8 cellular contexts compared by ENCODE assay signal in genomic region chr16:30656974-30657865, GRCh38. TPM values are rescaled to one million over a fixed set of nuclear protein-coding genes. Genes with fewer than 3 reads are reported as not detected.
DNase-seq lines count a peak whose midpoint lies in the region; ATAC-seq and TF ChIP-seq lines count a peak whose summit lies in the region.

No MANE protein-coding gene starts in this region.

- peak overlapping the region; percentile 64 for H3K4me3 ChIP-seq in OCI-LY7 (ENCODE audit: low read depth, low read length, poor library complexity, severe bottlenecking)

- peak overlapping the region; percentile 98 for H3K27ac Mint-ChIP-seq in endothelial cell (ENCODE audit: unreplicated experiment)
- peak overlapping the region; percentile 94 for H3K27ac Mint-ChIP-seq in osteocyte (ENCODE audit: unreplicated experiment)

- POLR2A ChIA-PET in OCI-LY7 (lab: Charles Lee), result no interaction called here

- no peaks in the 10 kb centered on the region for H3K9me3 ChIP-seq in OCI-LY7 (ENCODE audit: low read length)

- H2AFZ ChIP-seq in OCI-LY7 (ENCODE audit: low read length), result peak overlapping the region; percentile 61; the same call in 1 of the 2 replicates

- peaks cover 68% of the 10 kb centered on the region for H3K36me3 ChIP-seq in OCI-LY7 (ENCODE audit: insufficient read depth, low read length)

- H3K4me2 ChIP-seq in OCI-LY7 (ENCODE audit: low read length), result peak overlapping the region; percentile 73

- H3K4me1 Mint-ChIP-seq in endothelial cell (ENCODE audit: unreplicated experiment) (peaks cover 30% of the 10 kb centered on the region), osteocyte (ENCODE audit: unreplicated experiment) (peaks cover 41% of the 10 kb centered on the region)

- TSS peak; percentile 67 for BruUV-seq in OCI-LY7 (replicated peaks; lab: Mats Ljungman, UMichigan)

- ATAC-seq in HG02973 (IDR thresholded peaks at IDR 0.05; ENCODE audit: unreplicated experiment), result no peak

- no peaks in the 10 kb centered on the region for H4K20me1 ChIP-seq in OCI-LY7 (ENCODE audit: insufficient read depth, low read length)

- peaks cover 26% of the 10 kb centered on the region for H3K4me1 ChIP-seq in OCI-LY7 (ENCODE audit: insufficient read depth, low read length, poor library complexity, severe bottlenecking)

- H3K9me2 ChIP-seq in OCI-LY7 (ENCODE audit: insufficient read depth, low read length), result no peaks in the 10 kb centered on the region

- H3K36me3 Mint-ChIP-seq in endothelial cell (ENCODE audit: low read depth, unreplicated experiment) (peaks cover 29% of the 10 kb centered on the region), osteocyte (ENCODE audit: unreplicated experiment) (peaks cover 13% of the 10 kb centered on the region)

- H3K27ac ChIP-seq in OCI-LY7 (ENCODE audit: low read depth, low read length, poor library complexity, severe bottlenecking), result peak overlapping the region; percentile 66

- peaks cover 30% of the 10 kb centered on the region for H3K79me2 ChIP-seq in OCI-LY7 (ENCODE audit: insufficient read depth, low read depth, low read length)

- peak overlapping the region; percentile 88 for H3K4me3 Mint-ChIP-seq in endothelial cell (ENCODE audit: unreplicated experiment)
- peak overlapping the region; percentile 75 for H3K4me3 Mint-ChIP-seq in osteocyte (ENCODE audit: unreplicated experiment)

- TF ChIP-seq CTCF in OCI-LY7 (conservative IDR thresholded peaks at IDR 0.05; ENCODE audit: low read length), result no peak
- TF ChIP-seq CTCF in endothelial cell (IDR thresholded peaks at IDR 0.05; ENCODE audit: unreplicated experiment), result no peak
- TF ChIP-seq CTCF in osteocyte (IDR thresholded peaks at IDR 0.05), result no peak

- DNase-seq in NCI-H82 (lab: John Stamatoyannopoulos, UW), result peak; percentile 31
- no peak for DNase-seq in NCI-H82 treated with DMSO at 0.1 percent for 48 hours (lab: John Stamatoyannopoulos, UW; ENCODE audit: unreplicated experiment)
- no peak for DNase-seq in OCI-LY7 (ENCODE audit: low spot score)
- no peak for DNase-seq in endothelial cell (ENCODE audit: low spot score)
- DNase-seq in osteocyte (ENCODE audit: extremely low spot score, unreplicated experiment), result no peak
- DNase-seq in inferior parietal cortex (ENCODE audit: extremely low spot score), result no peak
- DNase-seq in mesenteric fat pad (ENCODE audit: low spot score), result no peak

- no peaks in the 10 kb centered on the region for H3K9me3 Mint-ChIP-seq in endothelial cell (ENCODE audit: unreplicated experiment)
- no peaks in the 10 kb centered on the region for H3K9me3 Mint-ChIP-seq in osteocyte (ENCODE audit: unreplicated experiment)

- intact Hi-C loops in OCI-LY7 (cut with micrococcal nuclease; ENCODE audit: unreplicated experiment), result no loop called here

- CTCF ChIA-PET in OCI-LY7 (lab: Charles Lee; ENCODE audit: unreplicated experiment), result interaction anchor here (0.6 kb wide), 1 partner anchor 471 kb away, joined by 3 read pairs; no protein-coding TSS in a partner anchor

- H3K27me3 Mint-ChIP-seq in endothelial cell (ENCODE audit: unreplicated experiment), result peaks cover 23% of the 10 kb centered on the region
- H3K27me3 Mint-ChIP-seq in osteocyte (ENCODE audit: unreplicated experiment), result no peaks in the 10 kb centered on the region

RNA-seq across cellular contexts. Expression of gene FBRS, which starts 1.0 kb away (rescaled TPM):
- 31.8 and 36.8 TPM in 2 replicates for total RNA-seq in OCI-LY7 (2014; rRNA removed; shearing (Covaris generic))
- total RNA-seq in OCI-LY7 (2022) (89.8 and 97.5 TPM in 2 replicates), endothelial cell (ENCODE audit: unreplicated experiment) (60.9 TPM), osteocyte (66.5 and 67.4 TPM in 2 replicates), mesenteric fat pad (46.2 TPM)

RNA-seq across cellular contexts. Expression of gene PRR14, which starts 6.5 kb away (rescaled TPM):
- total RNA-seq in OCI-LY7 (2014; rRNA removed; shearing (Covaris generic)), result 33.2 and 35.2 TPM in 2 replicates
- total RNA-seq in OCI-LY7 (2022), result 75.5 and 81.4 TPM in 2 replicates
- 45.3 TPM for total RNA-seq in endothelial cell (ENCODE audit: unreplicated experiment)
- total RNA-seq in osteocyte, result 44.7 and 52.0 TPM in 2 replicates
- total RNA-seq in mesenteric fat pad, result 36.9 TPM

RNA-seq across cellular contexts. Expression of gene SRCAP, which starts 41.8 kb away (rescaled TPM):
- 15.6 and 41.8 TPM in 2 replicates for total RNA-seq in OCI-LY7 (2014; rRNA removed; shearing (Covaris generic))
- total RNA-seq in OCI-LY7 (2022) (92.6 and 93.7 TPM in 2 replicates), endothelial cell (ENCODE audit: unreplicated experiment) (62.2 TPM), osteocyte (69.2 and 73.5 TPM in 2 replicates), mesenteric fat pad (59.7 TPM)

RNA-seq across cellular contexts. Expression of gene ZNF689, which starts 47.0 kb away (rescaled TPM):
- total RNA-seq in OCI-LY7 (2014; rRNA removed; shearing (Covaris generic)), result 13.1 and 15.0 TPM in 2 replicates
- 15.5 and 16.7 TPM in 2 replicates for total RNA-seq in OCI-LY7 (2022)
- total RNA-seq in endothelial cell (ENCODE audit: unreplicated experiment), result 12.0 TPM
- 8.8 and 9.1 TPM in 2 replicates for total RNA-seq in osteocyte
- 5.9 TPM for total RNA-seq in mesenteric fat pad
